1 cellular context compared by ENCODE assay signal in genomic region chr11:35006389-35007128, GRCh38.
TF ChIP-seq lines count a peak whose summit lies in the region.

No MANE protein-coding gene starts in this region.

TF ChIP-seq in GM12878, 131 proteins besides CTCF, POLR2A, EP300 and RAD21 (continued from another document and continues in another):
- TF ChIP-seq IRF5 (IDR thresholded peaks at IDR 0.05; ENCODE audit: borderline replicate concordance) (no peak), IRF4 (IDR thresholded peaks at IDR 0.05; ENCODE audit: low read depth, low read length) (peak; percentile 97), ZBTB11 (CRISPR knock-in tag; IDR thresholded peaks at IDR 0.05) (no peak), NBN (IDR thresholded peaks at IDR 0.05) (peak; percentile 69; the same call in 1 of the 2 replicates), E4F1 (IDR thresholded peaks at IDR 0.05; ENCODE audit: borderline replicate concordance, partially characterized antibody) (no peak), POLR2AphosphoS5 (IDR thresholded peaks at IDR 0.05; ENCODE audit: low read length) (no peak), REST (IDR thresholded peaks at IDR 0.05; ENCODE audit: low read depth, low read length) (no peak; the same call in 1 of the 2 replicates), MEF2B (IDR thresholded peaks at IDR 0.05; ENCODE audit: partially characterized antibody, poor library complexity, severe bottlenecking) (peak; percentile 80), NFXL1 (IDR thresholded peaks at IDR 0.05; ENCODE audit: borderline replicate concordance) (no peak), USF2 (IDR thresholded peaks at IDR 0.05; ENCODE audit: borderline replicate concordance, low read depth, low read length) (no peak), ZNF274 (IDR thresholded peaks at IDR 0.05; ENCODE audit: insufficient read depth, insufficient read length) (no peak), RUNX3 (IDR thresholded peaks at IDR 0.05; ENCODE audit: low read length) (peak; percentile 99), MAX (IDR thresholded peaks at IDR 0.05; ENCODE audit: low read depth, low read length) (peak; percentile 50; the same call in 1 of the 2 replicates), WRNIP1 (IDR thresholded peaks at IDR 0.05; ENCODE audit: borderline replicate concordance, low read depth, low read length) (no peak), PBX3 (IDR thresholded peaks at IDR 0.05; ENCODE audit: insufficient replicate concordance, low read depth, low read length) (peak; percentile 6), CHD4 (IDR thresholded peaks at IDR 0.05) (no peak), KLF5 (IDR thresholded peaks at IDR 0.05; ENCODE audit: partially characterized antibody) (no peak), NR2C2 (IDR thresholded peaks at IDR 0.05; ENCODE audit: borderline replicate concordance, control insufficient read depth, insufficient read length, low read depth) (no peak), ZBTB4 (CRISPR knock-in tag; IDR thresholded peaks at IDR 0.05) (no peak), BHLHE40 (IDR thresholded peaks at IDR 0.05; ENCODE audit: borderline replicate concordance in 1 of 2, low read depth in 2 of 2, low read length in 1 of 2) (peak; percentile 77 to 86), HDAC6 (IDR thresholded peaks at IDR 0.05; ENCODE audit: unreplicated experiment) (no peak), RCOR1 (conservative IDR thresholded peaks at IDR 0.05; ENCODE audit: low read depth, low read length) (peak; percentile 94; the same call in 1 of the 2 replicates), IKZF1 (conservative IDR thresholded peaks at IDR 0.05) (peak; percentile 97), TAF1 (IDR thresholded peaks at IDR 0.05; ENCODE audit: borderline replicate concordance, low read depth, low read length) (no peak), ZNF207 (IDR thresholded peaks at IDR 0.05; ENCODE audit: borderline replicate concordance) (peak; percentile 7; the same call in 1 of the 2 replicates), ZBTB33 (IDR thresholded peaks at IDR 0.05) (no peak), ATF7 (IDR thresholded peaks at IDR 0.05; ENCODE audit: low read depth) (peak; percentile 76), SIN3A (IDR thresholded peaks at IDR 0.05; ENCODE audit: low read depth, low read length) (no peak), PAX8 (IDR thresholded peaks at IDR 0.05) (no peak), SKIL (IDR thresholded peaks at IDR 0.05; ENCODE audit: low read depth, poor library complexity, severe bottlenecking) (peak; percentile 98), CBX3 (IDR thresholded peaks at IDR 0.05; ENCODE audit: borderline replicate concordance, low read depth) (no peak), RAD51 (IDR thresholded peaks at IDR 0.05) (peak; percentile 33; the same call in 1 of the 2 replicates), MYC (IDR thresholded peaks at IDR 0.05; ENCODE audit: insufficient read depth, insufficient read length, insufficient replicate concordance, low read length, severe bottlenecking) (no peak)
